In the genomic region with DNA sequence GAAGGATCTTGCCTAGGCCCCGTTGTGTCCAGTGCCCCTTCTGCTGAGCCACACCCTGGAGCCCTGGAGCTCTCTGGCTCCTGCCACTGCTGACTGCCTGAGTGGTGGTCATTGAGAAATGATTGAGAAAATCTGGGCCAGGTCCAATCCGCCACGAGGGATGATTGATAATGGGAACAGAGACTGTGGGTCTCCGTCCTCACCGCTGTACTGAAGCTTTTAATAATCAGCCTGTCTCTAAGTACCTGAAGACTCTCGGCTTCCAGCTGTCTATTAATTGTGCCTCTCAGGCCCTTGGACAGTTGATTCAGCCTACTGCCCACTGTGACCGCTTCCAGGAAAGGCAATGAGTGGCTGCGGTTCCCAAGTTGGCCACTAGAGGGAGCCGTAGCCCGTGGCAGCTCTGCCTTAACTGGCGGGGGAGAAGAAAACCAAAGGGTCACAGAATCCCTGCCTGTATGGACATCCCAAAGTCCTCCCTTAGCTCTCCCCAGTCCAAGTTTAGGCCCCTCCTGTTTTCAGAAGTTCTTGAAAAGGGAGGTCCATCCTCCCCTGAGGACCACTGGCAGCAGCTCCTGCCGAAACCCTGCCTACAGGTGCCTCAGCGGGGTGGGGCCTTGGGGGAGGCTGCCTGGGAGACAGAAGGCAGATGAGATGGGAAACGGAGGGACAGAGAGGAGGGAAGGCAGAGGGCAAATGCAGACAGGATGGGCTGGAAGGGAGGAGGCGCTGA, we compare ENCODE assay signal across 8 cellular contexts.
DNase-seq lines count a peak whose midpoint lies in the region; ATAC-seq lines count a peak whose summit lies in the region.

No MANE protein-coding gene starts in this region.

- H3K27ac Mint-ChIP-seq in activated CD8-positive, alpha-beta T cell treated with anti-CD3 and anti-CD28 coated beads, Interleukin-2, amount 10 ng/mL, durations not matched to agents 7 days and 5 days = peak overlapping the region; percentile 77
- no peak overlapping the region for H3K27ac Mint-ChIP-seq in memory B cell

- peaks cover 28% of the 10 kb centered on the region for H3K4me1 Mint-ChIP-seq in activated CD8-positive, alpha-beta T cell treated with anti-CD3 and anti-CD28 coated beads, Interleukin-2, amount 10 ng/mL, durations not matched to agents 7 days and 5 days (ENCODE audit: low read depth)
- H3K4me1 Mint-ChIP-seq in memory B cell = peaks cover 16% of the 10 kb centered on the region

- H3K4me3 Mint-ChIP-seq in activated CD8-positive, alpha-beta T cell treated with anti-CD3 and anti-CD28 coated beads, Interleukin-2, amount 10 ng/mL, durations not matched to agents 7 days and 5 days = peak overlapping the region; percentile 81
- H3K4me3 Mint-ChIP-seq in memory B cell = peak overlapping the region; percentile 81

- DNase-seq in DMS153 (lab: John Stamatoyannopoulos, UW) (peak; percentile 52), NCI-H774 (lab: John Stamatoyannopoulos, UW) (peak; percentile 68), memory B cell (ENCODE audit: low spot score in 2 of 2) (peak; percentile 75 to 88)
- peak; percentile 82 for DNase-seq in activated CD8-positive, alpha-beta T cell treated with anti-CD3 and anti-CD28 coated beads, Interleukin-2, amount 10 ng/mL, durations not matched to agents 7 days and 5 days
- peak; percentile 58 for DNase-seq in effector CD4-positive, alpha-beta T cell
- DNase-seq in stimulated activated CD8-positive, alpha-beta memory T cell treated with anti-CD3 and anti-CD28 coated beads, Interleukin-12 subunit alpha, Interleukin-12 subunit beta, amount 100 ng/mL, for 24 hours (ENCODE audit: extremely low read depth) = peak; percentile 37

- ATAC-seq in HG02798 (IDR thresholded peaks at IDR 0.05; ENCODE audit: poor library complexity, unreplicated experiment) = peak; percentile 48
- peak; percentile 56 for ATAC-seq in activated CD8-positive, alpha-beta T cell treated with anti-CD3 and anti-CD28 coated beads, Interleukin-2, amount 10 ng/mL, durations not matched to agents 7 days and 5 days
- peak; percentile 52 for ATAC-seq in memory B cell (ENCODE audit: low read depth)
- ATAC-seq in HG03378 (IDR thresholded peaks at IDR 0.05; ENCODE audit: unreplicated experiment) = no peak

- POLR2A ChIA-PET in activated CD8-positive, alpha-beta T cell treated with anti-CD3 and anti-CD28 coated beads, Interleukin-2, amount 10 ng/mL, durations not matched to agents 7 days and 5 days (lab: Charles Lee) = interaction anchor here (1.0 kb wide), 1 partner anchor 79 kb away, joined by 3 read pairs; no protein-coding TSS in a partner anchor

- CTCF ChIA-PET in activated CD8-positive, alpha-beta T cell treated with anti-CD3 and anti-CD28 coated beads, Interleukin-2, amount 10 ng/mL, durations not matched to agents 7 days and 5 days (lab: Charles Lee) = interaction anchor here (0.7 to 9.8 kb wide), 30 partner anchors 9 to 682 kb away, joined by 3 to 195 read pairs (median 4); partner anchors contain the start of gene RUFY4

- H3K27me3 Mint-ChIP-seq in activated CD8-positive, alpha-beta T cell treated with anti-CD3 and anti-CD28 coated beads, Interleukin-2, amount 10 ng/mL, durations not matched to agents 7 days and 5 days (ENCODE audit: low read depth) = no peaks in the 10 kb centered on the region
- peaks cover 4% of the 10 kb centered on the region for H3K27me3 Mint-ChIP-seq in memory B cell

- no peaks in the 10 kb centered on the region for H3K36me3 Mint-ChIP-seq in activated CD8-positive, alpha-beta T cell treated with anti-CD3 and anti-CD28 coated beads, Interleukin-2, amount 10 ng/mL, durations not matched to agents 7 days and 5 days (ENCODE audit: low read depth)
- no peaks in the 10 kb centered on the region for H3K36me3 Mint-ChIP-seq in memory B cell

- no peaks in the 10 kb centered on the region for H3K9me3 Mint-ChIP-seq in activated CD8-positive, alpha-beta T cell treated with anti-CD3 and anti-CD28 coated beads, Interleukin-2, amount 10 ng/mL, durations not matched to agents 7 days and 5 days (ENCODE audit: insufficient read depth)
- H3K9me3 Mint-ChIP-seq in memory B cell = peaks cover 2% of the 10 kb centered on the region
